In the genomic region with DNA sequence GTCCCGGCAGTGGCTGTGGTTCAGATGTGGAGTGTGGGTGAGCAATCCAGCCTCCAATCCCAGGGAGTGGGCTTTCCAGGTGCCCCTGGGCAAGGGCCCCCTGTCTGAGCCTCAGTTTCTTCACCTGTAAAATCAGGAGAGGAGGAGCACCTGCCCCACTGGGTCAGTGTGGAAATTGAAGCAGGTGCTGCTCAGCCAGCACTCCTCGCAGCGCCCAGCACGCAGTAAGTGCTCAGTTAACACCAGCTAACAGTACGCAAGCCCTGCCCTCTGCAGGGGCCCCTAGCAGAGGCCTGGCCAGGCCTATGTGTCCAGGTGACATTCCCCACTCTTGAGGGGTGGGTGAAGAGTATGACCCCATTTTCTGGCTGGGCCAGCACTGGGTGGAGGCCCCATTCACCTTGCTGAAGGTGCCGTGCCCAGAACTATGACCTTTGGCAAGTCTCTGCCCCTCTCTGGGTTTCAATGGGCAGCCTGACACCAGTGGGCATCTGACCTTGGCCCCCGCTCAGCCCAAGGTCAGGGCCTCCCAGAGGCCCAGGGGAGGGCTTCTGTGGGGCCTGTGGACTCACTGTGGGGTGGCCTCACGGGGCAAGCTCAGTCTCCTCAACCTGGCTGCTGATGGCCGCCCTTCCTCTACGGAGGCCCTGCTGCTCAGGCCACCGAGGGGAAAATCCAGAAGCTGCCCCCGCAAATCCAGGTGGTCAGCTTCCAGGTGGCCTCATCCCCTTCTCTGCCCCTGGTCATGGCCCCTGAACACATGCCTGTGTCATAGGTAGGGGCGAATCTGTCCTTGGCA, we compare ENCODE assay signal across 1 cellular context.
TF ChIP-seq lines count a peak whose summit lies in the region.

No MANE protein-coding gene starts in this region.

TF ChIP-seq in HepG2, 621 proteins besides CTCF, POLR2A, EP300 and RAD21 (continued from another document and continues in another):
- TF ChIP-seq, protein P1, sequence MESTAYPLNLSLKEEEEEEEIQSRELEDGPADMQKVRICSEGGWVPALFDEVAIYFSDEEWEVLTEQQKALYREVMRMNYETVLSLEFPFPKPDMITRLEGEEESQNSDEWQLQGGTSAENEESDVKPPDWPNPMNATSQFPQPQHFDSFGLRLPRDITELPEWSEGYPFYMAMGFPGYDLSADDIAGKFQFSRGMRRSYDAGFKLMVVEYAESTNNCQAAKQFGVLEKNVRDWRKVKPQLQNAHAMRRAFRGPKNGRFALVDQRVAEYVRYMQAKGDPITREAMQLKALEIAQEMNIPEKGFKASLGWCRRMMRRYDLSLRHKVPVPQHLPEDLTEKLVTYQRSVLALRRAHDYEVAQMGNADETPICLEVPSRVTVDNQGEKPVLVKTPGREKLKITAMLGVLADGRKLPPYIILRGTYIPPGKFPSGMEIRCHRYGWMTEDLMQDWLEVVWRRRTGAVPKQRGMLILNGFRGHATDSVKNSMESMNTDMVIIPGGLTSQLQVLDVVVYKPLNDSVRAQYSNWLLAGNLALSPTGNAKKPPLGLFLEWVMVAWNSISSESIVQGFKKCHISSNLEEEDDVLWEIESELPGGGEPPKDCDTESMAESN (CRISPR knock-in tag; conservative IDR thresholded peaks at IDR 0.05), result peak; percentile 68; the same call in 1 of the 2 replicates
- no peak for TF ChIP-seq YEATS2 (CRISPR knock-in tag; IDR thresholded peaks at IDR 0.05; ENCODE audit: borderline replicate concordance)
- peak; percentile 72; the same call in 1 of the 2 replicates for TF ChIP-seq SALL2 (CRISPR knock-in tag; IDR thresholded peaks at IDR 0.05)
- TF ChIP-seq MIER3 (CRISPR knock-in tag; IDR thresholded peaks at IDR 0.05; ENCODE audit: borderline replicate concordance), result peak; percentile 14; the same call in 1 of the 2 replicates
- no peak for TF ChIP-seq GTF2F1 (IDR thresholded peaks at IDR 0.05; ENCODE audit: low read length)
- TF ChIP-seq GABPA (IDR thresholded peaks at IDR 0.05; ENCODE audit: low read depth, low read length), result no peak
- TF ChIP-seq GABPA (CRISPR knock-in tag; IDR thresholded peaks at IDR 0.05; ENCODE audit: low read depth), result no peak
- no peak for TF ChIP-seq SMARCC2 (IDR thresholded peaks at IDR 0.05)
- TF ChIP-seq ZBTB7B (CRISPR knock-in tag; IDR thresholded peaks at IDR 0.05), result peak; percentile 94
- TF ChIP-seq, protein P2, sequence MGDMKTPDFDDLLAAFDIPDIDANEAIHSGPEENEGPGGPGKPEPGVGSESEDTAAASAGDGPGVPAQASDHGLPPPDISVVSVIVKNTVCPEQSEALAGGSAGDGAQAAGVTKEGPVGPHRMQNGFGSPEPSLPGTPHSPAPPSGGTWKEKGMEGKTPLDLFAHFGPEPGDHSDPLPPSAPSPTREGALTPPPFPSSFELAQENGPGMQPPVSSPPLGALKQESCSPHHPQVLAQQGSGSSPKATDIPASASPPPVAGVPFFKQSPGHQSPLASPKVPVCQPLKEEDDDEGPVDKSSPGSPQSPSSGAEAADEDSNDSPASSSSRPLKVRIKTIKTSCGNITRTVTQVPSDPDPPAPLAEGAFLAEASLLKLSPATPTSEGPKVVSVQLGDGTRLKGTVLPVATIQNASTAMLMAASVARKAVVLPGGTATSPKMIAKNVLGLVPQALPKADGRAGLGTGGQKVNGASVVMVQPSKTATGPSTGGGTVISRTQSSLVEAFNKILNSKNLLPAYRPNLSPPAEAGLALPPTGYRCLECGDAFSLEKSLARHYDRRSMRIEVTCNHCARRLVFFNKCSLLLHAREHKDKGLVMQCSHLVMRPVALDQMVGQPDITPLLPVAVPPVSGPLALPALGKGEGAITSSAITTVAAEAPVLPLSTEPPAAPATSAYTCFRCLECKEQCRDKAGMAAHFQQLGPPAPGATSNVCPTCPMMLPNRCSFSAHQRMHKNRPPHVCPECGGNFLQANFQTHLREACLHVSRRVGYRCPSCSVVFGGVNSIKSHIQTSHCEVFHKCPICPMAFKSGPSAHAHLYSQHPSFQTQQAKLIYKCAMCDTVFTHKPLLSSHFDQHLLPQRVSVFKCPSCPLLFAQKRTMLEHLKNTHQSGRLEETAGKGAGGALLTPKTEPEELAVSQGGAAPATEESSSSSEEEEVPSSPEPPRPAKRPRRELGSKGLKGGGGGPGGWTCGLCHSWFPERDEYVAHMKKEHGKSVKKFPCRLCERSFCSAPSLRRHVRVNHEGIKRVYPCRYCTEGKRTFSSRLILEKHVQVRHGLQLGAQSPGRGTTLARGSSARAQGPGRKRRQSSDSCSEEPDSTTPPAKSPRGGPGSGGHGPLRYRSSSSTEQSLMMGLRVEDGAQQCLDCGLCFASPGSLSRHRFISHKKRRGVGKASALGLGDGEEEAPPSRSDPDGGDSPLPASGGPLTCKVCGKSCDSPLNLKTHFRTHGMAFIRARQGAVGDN (CRISPR knock-in tag; IDR thresholded peaks at IDR 0.05), result peak; percentile 89
- TF ChIP-seq, protein P3, sequence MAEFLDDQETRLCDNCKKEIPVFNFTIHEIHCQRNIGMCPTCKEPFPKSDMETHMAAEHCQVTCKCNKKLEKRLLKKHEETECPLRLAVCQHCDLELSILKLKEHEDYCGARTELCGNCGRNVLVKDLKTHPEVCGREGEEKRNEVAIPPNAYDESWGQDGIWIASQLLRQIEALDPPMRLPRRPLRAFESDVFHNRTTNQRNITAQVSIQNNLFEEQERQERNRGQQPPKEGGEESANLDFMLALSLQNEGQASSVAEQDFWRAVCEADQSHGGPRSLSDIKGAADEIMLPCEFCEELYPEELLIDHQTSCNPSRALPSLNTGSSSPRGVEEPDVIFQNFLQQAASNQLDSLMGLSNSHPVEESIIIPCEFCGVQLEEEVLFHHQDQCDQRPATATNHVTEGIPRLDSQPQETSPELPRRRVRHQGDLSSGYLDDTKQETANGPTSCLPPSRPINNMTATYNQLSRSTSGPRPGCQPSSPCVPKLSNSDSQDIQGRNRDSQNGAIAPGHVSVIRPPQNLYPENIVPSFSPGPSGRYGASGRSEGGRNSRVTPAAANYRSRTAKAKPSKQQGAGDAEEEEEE (CRISPR knock-in tag; IDR thresholded peaks at IDR 0.05; ENCODE audit: borderline replicate concordance), result no peak
- no peak for TF ChIP-seq ZNF773 (CRISPR knock-in tag; IDR thresholded peaks at IDR 0.05; ENCODE audit: borderline replicate concordance)
- TF ChIP-seq, protein P4, sequence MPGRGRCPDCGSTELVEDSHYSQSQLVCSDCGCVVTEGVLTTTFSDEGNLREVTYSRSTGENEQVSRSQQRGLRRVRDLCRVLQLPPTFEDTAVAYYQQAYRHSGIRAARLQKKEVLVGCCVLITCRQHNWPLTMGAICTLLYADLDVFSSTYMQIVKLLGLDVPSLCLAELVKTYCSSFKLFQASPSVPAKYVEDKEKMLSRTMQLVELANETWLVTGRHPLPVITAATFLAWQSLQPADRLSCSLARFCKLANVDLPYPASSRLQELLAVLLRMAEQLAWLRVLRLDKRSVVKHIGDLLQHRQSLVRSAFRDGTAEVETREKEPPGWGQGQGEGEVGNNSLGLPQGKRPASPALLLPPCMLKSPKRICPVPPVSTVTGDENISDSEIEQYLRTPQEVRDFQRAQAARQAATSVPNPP (CRISPR knock-in tag; IDR thresholded peaks at IDR 0.05), result no peak
- peak; percentile 71 for TF ChIP-seq ZFP90 (CRISPR knock-in tag; IDR thresholded peaks at IDR 0.05; ENCODE audit: borderline replicate concordance)
- no peak; the same call in 1 of the 2 replicates for TF ChIP-seq ZSCAN25 (CRISPR knock-in tag; IDR thresholded peaks at IDR 0.05)
- TF ChIP-seq NCOR1 (IDR thresholded peaks at IDR 0.05; ENCODE audit: borderline replicate concordance, low read length), result 0 out of 2 replicates have a peak, but pooled peaks have one; percentile 20
- no peak for TF ChIP-seq ZNF605 (CRISPR knock-in tag; IDR thresholded peaks at IDR 0.05)
- TF ChIP-seq, protein P5, sequence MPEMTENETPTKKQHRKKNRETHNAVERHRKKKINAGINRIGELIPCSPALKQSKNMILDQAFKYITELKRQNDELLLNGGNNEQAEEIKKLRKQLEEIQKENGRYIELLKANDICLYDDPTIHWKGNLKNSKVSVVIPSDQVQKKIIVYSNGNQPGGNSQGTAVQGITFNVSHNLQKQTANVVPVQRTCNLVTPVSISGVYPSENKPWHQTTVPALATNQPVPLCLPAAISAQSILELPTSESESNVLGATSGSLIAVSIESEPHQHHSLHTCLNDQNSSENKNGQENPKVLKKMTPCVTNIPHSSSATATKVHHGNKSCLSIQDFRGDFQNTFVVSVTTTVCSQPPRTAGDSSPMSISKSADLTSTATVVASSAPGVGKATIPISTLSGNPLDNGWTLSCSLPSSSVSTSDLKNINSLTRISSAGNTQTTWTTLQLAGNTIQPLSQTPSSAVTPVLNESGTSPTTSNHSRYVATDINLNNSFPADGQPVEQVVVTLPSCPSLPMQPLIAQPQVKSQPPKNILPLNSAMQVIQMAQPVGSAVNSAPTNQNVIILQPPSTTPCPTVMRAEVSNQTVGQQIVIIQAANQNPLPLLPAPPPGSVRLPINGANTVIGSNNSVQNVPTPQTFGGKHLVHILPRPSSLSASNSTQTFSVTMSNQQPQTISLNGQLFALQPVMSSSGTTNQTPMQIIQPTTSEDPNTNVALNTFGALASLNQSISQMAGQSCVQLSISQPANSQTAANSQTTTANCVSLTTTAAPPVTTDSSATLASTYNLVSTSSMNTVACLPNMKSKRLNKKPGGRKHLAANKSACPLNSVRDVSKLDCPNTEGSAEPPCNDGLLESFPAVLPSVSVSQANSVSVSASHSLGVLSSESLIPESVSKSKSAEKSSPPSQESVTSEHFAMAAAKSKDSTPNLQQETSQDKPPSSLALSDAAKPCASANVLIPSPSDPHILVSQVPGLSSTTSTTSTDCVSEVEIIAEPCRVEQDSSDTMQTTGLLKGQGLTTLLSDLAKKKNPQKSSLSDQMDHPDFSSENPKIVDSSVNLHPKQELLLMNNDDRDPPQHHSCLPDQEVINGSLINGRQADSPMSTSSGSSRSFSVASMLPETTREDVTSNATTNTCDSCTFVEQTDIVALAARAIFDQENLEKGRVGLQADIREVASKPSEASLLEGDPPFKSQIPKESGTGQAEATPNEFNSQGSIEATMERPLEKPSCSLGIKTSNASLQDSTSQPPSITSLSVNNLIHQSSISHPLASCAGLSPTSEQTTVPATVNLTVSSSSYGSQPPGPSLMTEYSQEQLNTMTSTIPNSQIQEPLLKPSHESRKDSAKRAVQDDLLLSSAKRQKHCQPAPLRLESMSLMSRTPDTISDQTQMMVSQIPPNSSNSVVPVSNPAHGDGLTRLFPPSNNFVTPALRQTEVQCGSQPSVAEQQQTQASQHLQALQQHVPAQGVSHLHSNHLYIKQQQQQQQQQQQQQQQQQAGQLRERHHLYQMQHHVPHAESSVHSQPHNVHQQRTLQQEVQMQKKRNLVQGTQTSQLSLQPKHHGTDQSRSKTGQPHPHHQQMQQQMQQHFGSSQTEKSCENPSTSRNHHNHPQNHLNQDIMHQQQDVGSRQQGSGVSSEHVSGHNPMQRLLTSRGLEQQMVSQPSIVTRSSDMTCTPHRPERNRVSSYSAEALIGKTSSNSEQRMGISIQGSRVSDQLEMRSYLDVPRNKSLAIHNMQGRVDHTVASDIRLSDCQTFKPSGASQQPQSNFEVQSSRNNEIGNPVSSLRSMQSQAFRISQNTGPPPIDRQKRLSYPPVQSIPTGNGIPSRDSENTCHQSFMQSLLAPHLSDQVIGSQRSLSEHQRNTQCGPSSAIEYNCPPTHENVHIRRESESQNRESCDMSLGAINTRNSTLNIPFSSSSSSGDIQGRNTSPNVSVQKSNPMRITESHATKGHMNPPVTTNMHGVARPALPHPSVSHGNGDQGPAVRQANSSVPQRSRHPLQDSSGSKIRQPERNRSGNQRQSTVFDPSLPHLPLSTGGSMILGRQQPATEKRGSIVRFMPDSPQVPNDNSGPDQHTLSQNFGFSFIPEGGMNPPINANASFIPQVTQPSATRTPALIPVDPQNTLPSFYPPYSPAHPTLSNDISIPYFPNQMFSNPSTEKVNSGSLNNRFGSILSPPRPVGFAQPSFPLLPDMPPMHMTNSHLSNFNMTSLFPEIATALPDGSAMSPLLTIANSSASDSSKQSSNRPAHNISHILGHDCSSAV (CRISPR knock-in tag; IDR thresholded peaks at IDR 0.05; ENCODE audit: borderline replicate concordance), result no peak
- TF ChIP-seq BRD4 (CRISPR knock-in tag; IDR thresholded peaks at IDR 0.05), result peak; percentile 75; the same call in 1 of the 2 replicates
- no peak for TF ChIP-seq ZNF556 (CRISPR knock-in tag; IDR thresholded peaks at IDR 0.05; ENCODE audit: borderline replicate concordance)
- TF ChIP-seq PCBP2 (optimal IDR thresholded peaks at IDR 0.05; ENCODE audit: low read depth, low read length, poor library complexity, severe bottlenecking), result no peak
- 0 out of 2 replicates have a peak, but pooled peaks have one; percentile 7 for TF ChIP-seq ARID2 (CRISPR knock-in tag; IDR thresholded peaks at IDR 0.05; ENCODE audit: borderline replicate concordance)
- TF ChIP-seq REXO4 (CRISPR knock-in tag; IDR thresholded peaks at IDR 0.05; ENCODE audit: borderline replicate concordance), result no peak
- TF ChIP-seq ZNF431 (CRISPR knock-in tag; IDR thresholded peaks at IDR 0.05; ENCODE audit: borderline replicate concordance, low read depth), result no peak
- peak; percentile 84 for TF ChIP-seq ZFY (CRISPR knock-in tag; IDR thresholded peaks at IDR 0.05)
- TF ChIP-seq PHB2 (IDR thresholded peaks at IDR 0.05; ENCODE audit: partially characterized antibody), result no peak
- TF ChIP-seq, protein P6, sequence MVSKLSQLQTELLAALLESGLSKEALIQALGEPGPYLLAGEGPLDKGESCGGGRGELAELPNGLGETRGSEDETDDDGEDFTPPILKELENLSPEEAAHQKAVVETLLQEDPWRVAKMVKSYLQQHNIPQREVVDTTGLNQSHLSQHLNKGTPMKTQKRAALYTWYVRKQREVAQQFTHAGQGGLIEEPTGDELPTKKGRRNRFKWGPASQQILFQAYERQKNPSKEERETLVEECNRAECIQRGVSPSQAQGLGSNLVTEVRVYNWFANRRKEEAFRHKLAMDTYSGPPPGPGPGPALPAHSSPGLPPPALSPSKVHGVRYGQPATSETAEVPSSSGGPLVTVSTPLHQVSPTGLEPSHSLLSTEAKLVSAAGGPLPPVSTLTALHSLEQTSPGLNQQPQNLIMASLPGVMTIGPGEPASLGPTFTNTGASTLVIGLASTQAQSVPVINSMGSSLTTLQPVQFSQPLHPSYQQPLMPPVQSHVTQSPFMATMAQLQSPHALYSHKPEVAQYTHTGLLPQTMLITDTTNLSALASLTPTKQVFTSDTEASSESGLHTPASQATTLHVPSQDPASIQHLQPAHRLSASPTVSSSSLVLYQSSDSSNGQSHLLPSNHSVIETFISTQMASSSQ (IDR thresholded peaks at IDR 0.05; ENCODE audit: low read depth), result no peak
- TF ChIP-seq, protein P6 (CRISPR knock-in tag; IDR thresholded peaks at IDR 0.05; ENCODE audit: borderline replicate concordance), result peak; percentile 13; the same call in 1 of the 2 replicates
- no peak for TF ChIP-seq FOXK1 (CRISPR knock-in tag; IDR thresholded peaks at IDR 0.05; ENCODE audit: borderline replicate concordance, low read depth)
- TF ChIP-seq NFATC3 (CRISPR knock-in tag; IDR thresholded peaks at IDR 0.05), result no peak
- TF ChIP-seq MAF1 (CRISPR knock-in tag; IDR thresholded peaks at IDR 0.05; ENCODE audit: borderline replicate concordance), result peak; percentile 88
- no peak for TF ChIP-seq ATF1 (CRISPR knock-in tag; IDR thresholded peaks at IDR 0.05)
- TF ChIP-seq HOXA7 (CRISPR knock-in tag; IDR thresholded peaks at IDR 0.05), result no peak
- TF ChIP-seq ZNF709 (CRISPR knock-in tag; IDR thresholded peaks at IDR 0.05), result 0 out of 2 replicates have a peak, but pooled peaks have one; percentile 37
